Comparison of ENCODE assay signal across 15 cellular contexts in the genomic region with DNA sequence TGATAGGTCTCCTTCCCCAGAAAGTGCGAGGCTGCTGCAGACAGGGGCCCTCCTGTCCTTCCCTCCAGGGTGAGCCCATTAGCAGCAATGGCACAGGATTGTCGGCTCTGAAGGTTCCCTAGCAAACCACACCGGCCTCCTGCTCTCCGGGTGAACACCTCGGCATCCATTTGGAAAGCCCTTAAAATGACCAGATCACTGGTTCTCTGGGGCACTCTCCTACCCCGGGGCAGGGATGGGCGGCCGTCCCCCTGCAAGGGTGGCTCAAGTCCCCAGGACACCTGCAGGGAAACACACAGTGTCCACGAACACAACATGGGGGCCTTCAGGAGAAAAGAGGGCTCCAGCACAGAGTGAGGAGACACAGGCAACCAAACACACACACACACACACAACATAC.
DNase-seq lines count a peak whose midpoint lies in the region; ATAC-seq and TF ChIP-seq lines count a peak whose summit lies in the region.
"Had no signal": no experiment of that assay in that cellular context is flagged by ENCODE, and none has a peak within 500 bp of the region (broad histone marks: within the 10 kb centered on the region; RNA-seq: fewer than 3 reads in every experiment).

No MANE protein-coding gene starts in this region.

- H3K27me3 ChIP-seq in HUES48 (ENCODE audit: control insufficient read depth, insufficient read depth, low read length) (no peaks in the 10 kb centered on the region), RWPE2 (ENCODE audit: insufficient read depth, poor library complexity, severe bottlenecking) (no peaks in the 10 kb centered on the region), upper lobe of right lung (no peaks in the 10 kb centered on the region), stomach (no peaks in the 10 kb centered on the region)

- H3K27ac ChIP-seq in HUES48 (ENCODE audit: low read depth, low read length): no peak overlapping the region
- H3K27ac ChIP-seq in RWPE2 (ENCODE audit: poor library complexity, severe bottlenecking): no peak overlapping the region
- H3K27ac ChIP-seq in upper lobe of right lung: no peak overlapping the region
- no peak overlapping the region for H3K27ac ChIP-seq in stomach
- H3K27ac ChIP-seq: HL-60 had no signal

- ATAC-seq in RWPE2 (ENCODE audit: low read depth): no peak
- ATAC-seq in upper lobe of right lung: no peak
- ATAC-seq in HG02798 (IDR thresholded peaks at IDR 0.05; ENCODE audit: poor library complexity, unreplicated experiment): no peak
- no peak for ATAC-seq in GM18873 (IDR thresholded peaks at IDR 0.05; ENCODE audit: low FRiP score, unreplicated experiment)

- H3K36me3 ChIP-seq in HUES48 (ENCODE audit: control insufficient read depth, insufficient read depth, low read length) (no peaks in the 10 kb centered on the region), RWPE2 (ENCODE audit: low read depth) (no peaks in the 10 kb centered on the region), upper lobe of right lung (no peaks in the 10 kb centered on the region), stomach (peaks cover 0 to 12% (median 5%) of the 10 kb centered on the region in 4 donors)

- DNase-seq in RWPE2 (ENCODE audit: low spot score): peak; percentile 18
- DNase-seq in mesenteric fat pad (ENCODE audit: low spot score): peak; percentile 78
- DNase-seq in upper lobe of right lung: peak; percentile 46
- no peak for DNase-seq in stomach
- DNase-seq: C1 segment of cervical spinal cord; Calu3; CD4-positive, alpha-beta T cell; DMS 273 treated with DMSO at 0.1 percent for 48 hours; GOT3; HCEC 1CT; HFFc6 had no signal

- H3K9me3 ChIP-seq in HUES48 (ENCODE audit: control insufficient read depth, insufficient read depth, low read length) (peaks cover 88% of the 10 kb centered on the region), RWPE2 (ENCODE audit: severe bottlenecking) (peaks cover 10% of the 10 kb centered on the region), upper lobe of right lung (no peaks in the 10 kb centered on the region), stomach (peaks cover 0 to 23% (median 4%) of the 10 kb centered on the region in 4 donors)

- TF ChIP-seq POLR2A in stomach (IDR thresholded peaks at IDR 0.05): no peak

- no peak overlapping the region for H3K9ac ChIP-seq in HUES48 (ENCODE audit: low read depth, low read length)

- no peak for TF ChIP-seq CTCF in RWPE2 (IDR thresholded peaks at IDR 0.05; ENCODE audit: poor library complexity, severe bottlenecking)
- TF ChIP-seq CTCF in upper lobe of right lung (IDR thresholded peaks at IDR 0.05): no peak
- no peak for TF ChIP-seq CTCF in stomach (IDR thresholded peaks at IDR 0.05)

- intact Hi-C loops in upper lobe of right lung (cut with DNase I): no loop called here
- intact Hi-C loops in stomach (cut with DNase I; ENCODE audit: low total_unique reads): no loop called here

- 0 out of 2 replicates have a peak overlapping the region, but pooled peaks have one; percentile 0 for H3K4me3 ChIP-seq in HUES48 (ENCODE audit: low read depth, low read length)
- H3K4me3 ChIP-seq in RWPE2 (ENCODE audit: severe bottlenecking): no peak overlapping the region
- H3K4me3 ChIP-seq in upper lobe of right lung: no peak overlapping the region
- no peak overlapping the region for H3K4me3 ChIP-seq in stomach

- 90 to 97% (median 91%) methylated on average over 9 of the region's 9 CpGs for WGBS in stomach, 5 donors

- H3K4me1 ChIP-seq in HUES48 (ENCODE audit: control insufficient read depth, insufficient read depth, low read length): no peaks in the 10 kb centered on the region
- no peaks in the 10 kb centered on the region for H3K4me1 ChIP-seq in RWPE2 (ENCODE audit: insufficient read depth, poor library complexity, severe bottlenecking)
- no peaks in the 10 kb centered on the region for H3K4me1 ChIP-seq in upper lobe of right lung
- no peaks in the 10 kb centered on the region for H3K4me1 ChIP-seq in stomach

- no peak for TF ChIP-seq EP300 in stomach (IDR thresholded peaks at IDR 0.05)
